In genomic region chr1:214446772-214447556, GRCh38 we compare ENCODE assay signal across 7 cellular contexts.
A peak's percentile ranks its signal among the peaks of the same experiment; 100 is the strongest.
DNase-seq lines count a peak whose midpoint lies in the region; ATAC-seq and TF ChIP-seq lines count a peak whose summit lies in the region.

No MANE protein-coding gene starts in this region.

- TF ChIP-seq CTCF in upper lobe of left lung (IDR thresholded peaks at IDR 0.05): no peak
- TF ChIP-seq CTCF in right atrium auricular region (IDR thresholded peaks at IDR 0.05): no peak

- H3K9me3 ChIP-seq in upper lobe of left lung (no peaks in the 10 kb centered on the region), right atrium auricular region (no peaks in the 10 kb centered on the region)

- peak overlapping the region; percentile 99 for H3K27ac Mint-ChIP-seq in activated T-helper 2 cell treated with anti-CD3 and anti-CD28 coated beads, Interferon-gamma antibody, Interleukin-2, Interleukin-4, amounts not matched to agents 10 μg/mL and 5 μg/mL and 100 μg/mL, durations not matched to agents 14 hours and 24 hours and 36 hours

- H3K9me3 Mint-ChIP-seq in activated T-helper 2 cell treated with anti-CD3 and anti-CD28 coated beads, Interferon-gamma antibody, Interleukin-2, Interleukin-4, amounts not matched to agents 10 μg/mL and 5 μg/mL and 100 μg/mL, durations not matched to agents 14 hours and 24 hours and 36 hours: peaks cover 8% of the 10 kb centered on the region

- no peaks in the 10 kb centered on the region for H3K27me3 Mint-ChIP-seq in activated T-helper 2 cell treated with anti-CD3 and anti-CD28 coated beads, Interferon-gamma antibody, Interleukin-2, Interleukin-4, amounts not matched to agents 10 μg/mL and 5 μg/mL and 100 μg/mL, durations not matched to agents 14 hours and 24 hours and 36 hours (ENCODE audit: low read depth)

- DNase-seq in activated T-helper 2 cell treated with anti-CD3 and anti-CD28 coated beads, Interferon-gamma antibody, Interleukin-2, Interleukin-4, amounts not matched to agents 10 μg/mL and 5 μg/mL and 100 μg/mL, durations not matched to agents 14 hours and 24 hours and 36 hours (ENCODE audit: low spot score): no peak
- DNase-seq in iPS-NIHi7 (ENCODE audit: extremely low spot score) (peak; percentile 90), upper lobe of left lung (no peak), right atrium auricular region (ENCODE audit: low spot score) (no peak)
- no peak for DNase-seq in activated CD4-positive, CD25-positive, alpha-beta regulatory T cell treated with anti-CD3 and anti-CD28 coated beads, Interleukin-2, amount 50 U/mL, for 72 hours

- peaks cover 76% of the 10 kb centered on the region for H3K4me1 Mint-ChIP-seq in activated T-helper 2 cell treated with anti-CD3 and anti-CD28 coated beads, Interferon-gamma antibody, Interleukin-2, Interleukin-4, amounts not matched to agents 10 μg/mL and 5 μg/mL and 100 μg/mL, durations not matched to agents 14 hours and 24 hours and 36 hours (ENCODE audit: low read depth)

- no peak for TF ChIP-seq EP300 in upper lobe of left lung (IDR thresholded peaks at IDR 0.05)

- 76 to 86% methylated on average over 6 to 8 of the region's 8 CpGs for WGBS in upper lobe of left lung, 2 donors

- H3K27ac ChIP-seq in upper lobe of left lung (no peak overlapping the region), right atrium auricular region (peak overlapping the region in 1 of 2 donors; percentile 12)

- peaks cover 55% of the 10 kb centered on the region for H3K36me3 Mint-ChIP-seq in activated T-helper 2 cell treated with anti-CD3 and anti-CD28 coated beads, Interferon-gamma antibody, Interleukin-2, Interleukin-4, amounts not matched to agents 10 μg/mL and 5 μg/mL and 100 μg/mL, durations not matched to agents 14 hours and 24 hours and 36 hours (ENCODE audit: low read depth)

- no peaks in the 10 kb centered on the region for H3K27me3 ChIP-seq in upper lobe of left lung
- H3K27me3 ChIP-seq in right atrium auricular region: no peaks in the 10 kb centered on the region

- intact Hi-C loops in activated T-helper 2 cell treated with anti-CD3 and anti-CD28 coated beads, Interferon-gamma antibody, Interleukin-2, Interleukin-4, amounts not matched to agents 10 μg/mL and 5 μg/mL and 100 μg/mL, durations not matched to agents 14 hours and 24 hours and 36 hours (cut with micrococcal nuclease): loop anchor here (1.0 to 2.0 kb wide), 2 partner anchors 9 to 104 kb away; partner anchors contain the start of gene PTPN14

- peak; percentile 54 for ATAC-seq in GM19328 (IDR thresholded peaks at IDR 0.05; ENCODE audit: unreplicated experiment)
- peak; percentile 32 for ATAC-seq in HG03565 (IDR thresholded peaks at IDR 0.05; ENCODE audit: unreplicated experiment)
- peak; percentile 40 to 52 for ATAC-seq in upper lobe of left lung (ENCODE audit: low FRiP score in 2 of 2)

- no peak for TF ChIP-seq POLR2A in upper lobe of left lung (IDR thresholded peaks at IDR 0.05)

- H3K4me1 ChIP-seq in upper lobe of left lung (peaks cover 0 to 3% (median 0%) of the 10 kb centered on the region in 4 donors), right atrium auricular region (no peaks in the 10 kb centered on the region)

- no peak overlapping the region for H3K4me3 ChIP-seq in upper lobe of left lung
- H3K4me3 ChIP-seq in right atrium auricular region: no peak overlapping the region

- H3K4me3 Mint-ChIP-seq in activated T-helper 2 cell treated with anti-CD3 and anti-CD28 coated beads, Interferon-gamma antibody, Interleukin-2, Interleukin-4, amounts not matched to agents 10 μg/mL and 5 μg/mL and 100 μg/mL, durations not matched to agents 14 hours and 24 hours and 36 hours (ENCODE audit: low read depth): no peak overlapping the region

- H3K36me3 ChIP-seq in upper lobe of left lung: peaks cover 0 to 10% (median 0%) of the 10 kb centered on the region in 4 donors
- no peaks in the 10 kb centered on the region for H3K36me3 ChIP-seq in right atrium auricular region
